8 cellular contexts compared by ENCODE assay signal in genomic region chr22:37953437-37954179, GRCh38. TPM values are rescaled to one million over a fixed set of nuclear protein-coding genes. Genes with fewer than 3 reads are reported as not detected.
DNase-seq lines count a peak whose midpoint lies in the region; ATAC-seq, FAIRE-seq and TF ChIP-seq lines count a peak whose summit lies in the region.

C22orf23 (minus strand) TSS chr22:37953601; CDS start chr22:37953149, 452 bp downstream.
POLR2F (plus strand) TSS chr22:37953699; CDS start chr22:37953788, 89 bp downstream.

- H3K9me3 ChIP-seq in body of pancreas = no peaks in the 10 kb centered on the region

- peaks cover 18% of the 10 kb centered on the region for H3K4me1 ChIP-seq in body of pancreas

- 0% methylated on average over 30 to 52 of the region's 52 CpGs for WGBS in body of pancreas, 2 donors

- no peak for TF ChIP-seq CTCF in body of pancreas (IDR thresholded peaks at IDR 0.05)

- H3K36me3 ChIP-seq in body of pancreas (replicated peaks in 1 of 2; ENCODE audit: insufficient read depth in 1 of 2, low read depth in 2 of 2) = peaks cover 0 to 9% of the 10 kb centered on the region in 2 donors

- intact Hi-C loops in body of pancreas (cut with DNase I) = no loop called here
- intact Hi-C loops in sciatic nerve (cut with DNase I) = no loop called here

- peak within 1 kb of the TSS in 3 of 4 donors; percentile 58 to 75 (median 71) for H3K27ac ChIP-seq in body of pancreas

- peak; percentile 75 for DNase-seq in NCI-H2107 (lab: John Stamatoyannopoulos, UW)
- DNase-seq in body of pancreas = peak; percentile 97 to 99 (median 98)
- peak; percentile 91 for DNase-seq in iPS DF 4.7 (ENCODE audit: extremely low read depth, low spot score)
- DNase-seq in sciatic nerve (ENCODE audit: low spot score) = peak; percentile 98

- peak; percentile 52 for FAIRE-seq in A204.1 (lab: Jason Lieb, UNC)
- peak; percentile 53 for FAIRE-seq in TTC549 (lab: Jason Lieb, UNC)

- peak within 1 kb of the TSS; percentile 69 to 94 for H3K4me3 ChIP-seq in body of pancreas

- TF ChIP-seq POLR2A in body of pancreas (IDR thresholded peaks at IDR 0.05) = peak in 2 of 3 donors; percentile 68 to 73

- ATAC-seq in GM18520 (IDR thresholded peaks at IDR 0.05; ENCODE audit: unreplicated experiment) (peak; percentile 86), HG03060 (IDR thresholded peaks at IDR 0.05; ENCODE audit: low read depth, unreplicated experiment) (peak; percentile 84), body of pancreas (peak; percentile 97), sciatic nerve (peak; percentile 99)

- H3K27me3 ChIP-seq in body of pancreas = no peaks in the 10 kb centered on the region

RNA-seq across cellular contexts. Expression of gene C22orf23, which starts in this region (rescaled TPM):
- total RNA-seq in body of pancreas (not detected), sciatic nerve (0.45 TPM)

RNA-seq across cellular contexts. Expression of gene POLR2F, which starts in this region (rescaled TPM):
- total RNA-seq in body of pancreas (100 to 1,000 TPM in 1 of 2 donors, 10 to 100 TPM in 1; 43.8 to 119 TPM), sciatic nerve (94.8 TPM)

Comparison
In these comparisons a context has a peak if more than half of its experiments do, and no peak if none do; other contexts are left out.
1. Peak in every context shown above with its lines: DNase-seq, ATAC-seq, H3K4me3 ChIP-seq and H3K27ac ChIP-seq.